In the genomic region with DNA sequence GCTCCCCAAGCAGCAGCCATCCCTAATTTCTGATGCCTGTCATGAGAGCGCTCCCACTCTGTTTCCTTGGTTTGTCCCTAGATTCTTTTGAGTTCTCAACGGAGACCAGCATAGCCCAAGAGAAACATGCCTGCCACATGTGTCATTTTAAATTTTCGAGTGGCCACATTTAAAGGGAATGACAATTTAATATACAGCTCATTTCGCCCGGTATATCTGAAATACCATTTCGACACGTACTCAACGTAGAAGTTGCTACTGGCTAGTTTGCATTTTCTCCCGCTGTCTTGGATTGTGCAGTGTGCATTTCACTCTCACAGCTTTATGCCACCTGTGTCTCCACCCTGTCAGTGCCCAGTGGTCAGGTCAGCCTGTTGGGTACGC, we compare ENCODE assay signal across 13 cellular contexts. TPM values are rescaled to one million over a fixed set of nuclear protein-coding genes. Genes with fewer than 3 reads are reported as not detected.
DNase-seq lines count a peak whose midpoint lies in the region; ATAC-seq and TF ChIP-seq lines count a peak whose summit lies in the region.
"Had no signal": no experiment of that assay in that cellular context is flagged by ENCODE, and none has a peak within 500 bp of the region (broad histone marks: within the 10 kb centered on the region; RNA-seq: fewer than 3 reads in every experiment).

No MANE protein-coding gene starts in this region.

- DNase-seq in left lung (no peak), mesothelial cell of epicardium (ENCODE audit: low spot score in 2 of 2, unreplicated experiment in 2 of 2) (no peak)
- no peak for DNase-seq in activated CD4-positive, alpha-beta T cell treated with anti-CD3 and anti-CD28 coated beads, Interleukin-2, amount 10 ng/mL, durations not matched to agents 7 days and 5 days
- DNase-seq: activated T-cell treated with anti-CD3 and anti-CD28 coated beads, Interleukin-2, amount 50 U/mL, for 1 hour; IMR-90; NCI-H510A treated with DMSO at 0.1 percent for 48 hours had no signal

- no peaks in the 10 kb centered on the region for H3K9me3 ChIP-seq in OCI-LY3 (ENCODE audit: insufficient read depth, low read length)
- H3K9me3 ChIP-seq in left lung: no peaks in the 10 kb centered on the region
- H3K9me3 ChIP-seq in thymus (ENCODE audit: control insufficient read depth): no peaks in the 10 kb centered on the region

- H3K4me1 ChIP-seq in OCI-LY3 (ENCODE audit: low read length) (peaks cover 94% of the 10 kb centered on the region), left lung (peaks cover 24 to 87% of the 10 kb centered on the region in 2 donors), thymus (ENCODE audit: control insufficient read depth, insufficient read depth, low read length) (no peaks in the 10 kb centered on the region)

- peak overlapping the region; percentile 100 for H3K4me2 ChIP-seq in OCI-LY3 (ENCODE audit: low read length)

- H3K36me3 ChIP-seq in OCI-LY3 (replicated peaks; ENCODE audit: low read depth, low read length): peaks cover 38% of the 10 kb centered on the region
- peaks cover 0 to 25% of the 10 kb centered on the region in 2 donors for H3K36me3 ChIP-seq in left lung
- peaks cover 14% of the 10 kb centered on the region for H3K36me3 ChIP-seq in thymus (ENCODE audit: control insufficient read depth, insufficient read depth)

- H3K27me3 ChIP-seq in OCI-LY3 (ENCODE audit: low read depth, low read length) (no peaks in the 10 kb centered on the region), left lung (no peaks in the 10 kb centered on the region), thymus (ENCODE audit: control insufficient read depth, insufficient read depth) (no peaks in the 10 kb centered on the region)

- ATAC-seq in left lung: no peak
- no peak for ATAC-seq in GM18517 (IDR thresholded peaks at IDR 0.05; ENCODE audit: unreplicated experiment)

- H4K20me1 ChIP-seq in OCI-LY3 (ENCODE audit: insufficient read depth, low read length): peaks cover 22% of the 10 kb centered on the region

- 97% methylated on average over 10 of the region's 10 CpGs for WGBS in thymus

- H3K4me3 ChIP-seq in GM08714 (ENCODE audit: low read length) (peak overlapping the region; percentile 19; the same call in 1 of the 2 replicates), OCI-LY3 (ENCODE audit: low read length) (peak overlapping the region; percentile 87), left lung (no peak overlapping the region), thymus (ENCODE audit: low read length) (no peak overlapping the region)

- H3K27ac ChIP-seq in OCI-LY3 (ENCODE audit: low read length) (peak overlapping the region; percentile 100), left lung (peak overlapping the region; percentile 52 to 83), thymus (ENCODE audit: low read depth) (peak overlapping the region; percentile 56)

- no peak overlapping the region for H3K4me3 Mint-ChIP-seq in activated CD4-positive, alpha-beta T cell treated with anti-CD3 and anti-CD28 coated beads, Interleukin-2, amount 10 ng/mL, durations not matched to agents 7 days and 5 days
- no peak overlapping the region for H3K4me3 Mint-ChIP-seq in mesothelial cell of epicardium
- H3K4me3 Mint-ChIP-seq: activated CD4-positive, alpha-beta memory T cell treated with anti-CD3 and anti-CD28 coated beads for 36 hours; activated naive CD4-positive, alpha-beta T cell treated with anti-CD3 and anti-CD28 coated beads for 36 hours; neural crest cell had no signal

- TF ChIP-seq CTCF in OCI-LY3 (IDR thresholded peaks at IDR 0.05; ENCODE audit: low read depth, low read length) (no peak), left lung (IDR thresholded peaks at IDR 0.05) (no peak), mesothelial cell of epicardium (IDR thresholded peaks at IDR 0.05; ENCODE audit: unreplicated experiment) (no peak)

- POLR2A ChIA-PET in activated CD4-positive, alpha-beta T cell treated with anti-CD3 and anti-CD28 coated beads, Interleukin-2, amount 10 ng/mL, durations not matched to agents 7 days and 5 days (lab: Charles Lee): no interaction called here

- peaks cover 15% of the 10 kb centered on the region for H3K36me3 Mint-ChIP-seq in activated CD4-positive, alpha-beta T cell treated with anti-CD3 and anti-CD28 coated beads, Interleukin-2, amount 10 ng/mL, durations not matched to agents 7 days and 5 days (ENCODE audit: low read depth)
- peaks cover 6% of the 10 kb centered on the region for H3K36me3 Mint-ChIP-seq in mesothelial cell of epicardium

- intact Hi-C loops in left lung (cut with DNase I): no loop called here

- H3K79me2 ChIP-seq in OCI-LY3 (ENCODE audit: low read length): peaks cover 76% of the 10 kb centered on the region

- H3K9me3 Mint-ChIP-seq in activated CD4-positive, alpha-beta T cell treated with anti-CD3 and anti-CD28 coated beads, Interleukin-2, amount 10 ng/mL, durations not matched to agents 7 days and 5 days: no peaks in the 10 kb centered on the region
- no peaks in the 10 kb centered on the region for H3K9me3 Mint-ChIP-seq in mesothelial cell of epicardium
- H3K9me3 Mint-ChIP-seq: activated CD4-positive, alpha-beta memory T cell treated with anti-CD3 and anti-CD28 coated beads for 36 hours; activated naive CD4-positive, alpha-beta T cell treated with anti-CD3 and anti-CD28 coated beads for 36 hours; neural crest cell had no signal

- peak overlapping the region; percentile 99 for H3K9ac ChIP-seq in OCI-LY3 (ENCODE audit: low read length)

- CTCF ChIA-PET in activated CD4-positive, alpha-beta T cell treated with anti-CD3 and anti-CD28 coated beads, Interleukin-2, amount 10 ng/mL, durations not matched to agents 7 days and 5 days (lab: Charles Lee): interaction anchor here (0.9 kb wide), 1 partner anchor 11 kb away, joined by 3 read pairs; no protein-coding TSS in a partner anchor

- H2AFZ ChIP-seq in OCI-LY3 (ENCODE audit: low read depth, low read length): no peak overlapping the region

- no peak overlapping the region for H3K27ac Mint-ChIP-seq in activated CD4-positive, alpha-beta T cell treated with anti-CD3 and anti-CD28 coated beads, Interleukin-2, amount 10 ng/mL, durations not matched to agents 7 days and 5 days
- H3K27ac Mint-ChIP-seq in mesothelial cell of epicardium: no peak overlapping the region
- H3K27ac Mint-ChIP-seq: activated CD4-positive, alpha-beta memory T cell treated with anti-CD3 and anti-CD28 coated beads for 36 hours had no signal

- H3K27me3 Mint-ChIP-seq in activated CD4-positive, alpha-beta T cell treated with anti-CD3 and anti-CD28 coated beads, Interleukin-2, amount 10 ng/mL, durations not matched to agents 7 days and 5 days: no peaks in the 10 kb centered on the region
- H3K27me3 Mint-ChIP-seq in mesothelial cell of epicardium (ENCODE audit: low read depth): no peaks in the 10 kb centered on the region
- H3K27me3 Mint-ChIP-seq: activated CD4-positive, alpha-beta memory T cell treated with anti-CD3 and anti-CD28 coated beads for 36 hours had no signal

- peaks cover 19% of the 10 kb centered on the region for H3K4me1 Mint-ChIP-seq in activated CD4-positive, alpha-beta T cell treated with anti-CD3 and anti-CD28 coated beads, Interleukin-2, amount 10 ng/mL, durations not matched to agents 7 days and 5 days
- H3K4me1 Mint-ChIP-seq in mesothelial cell of epicardium: peaks cover 9% of the 10 kb centered on the region

RNA-seq across cellular contexts. Expression of gene LPCAT1, which starts 21.0 kb away (rescaled TPM):
- 100 to 1,000 TPM; 458 to 751 TPM for total RNA-seq in left lung
- polyA plus RNA-seq in thymus: 50.5 TPM
- 10 to 100 TPM; 69.5 to 77.0 TPM for total RNA-seq in activated CD4-positive, alpha-beta T cell treated with anti-CD3 and anti-CD28 coated beads, Interleukin-2, amount 10 ng/mL, durations not matched to agents 7 days and 5 days
- 73.9 to 76.8 TPM (median 74.8 TPM) in 3 replicates for total RNA-seq in mesothelial cell of epicardium

RNA-seq across cellular contexts. Expression of gene SLC6A3, which starts 57.5 kb away (rescaled TPM):
- total RNA-seq in left lung (1 to 10 TPM in 1 of 2 donors, under 1 TPM in 1; 0.10 to 4.3 TPM), mesothelial cell of epicardium (0.04 to 0.07 TPM in 2 of 3 replicates, not detected in the other)
- 14.9 TPM for polyA plus RNA-seq in thymus
- total RNA-seq in activated CD4-positive, alpha-beta T cell treated with anti-CD3 and anti-CD28 coated beads, Interleukin-2, amount 10 ng/mL, durations not matched to agents 7 days and 5 days: under 1 TPM in 1 of 2 experiments, not detected in 1; 0.08 TPM
- total RNA-seq: activated CD4-positive, alpha-beta memory T cell treated with anti-CD3 and anti-CD28 coated beads for 36 hours; activated naive CD4-positive, alpha-beta T cell treated with anti-CD3 and anti-CD28 coated beads for 36 hours; IMR-90 had no signal
- polyA plus RNA-seq: IMR-90 had no signal

Comparison
In these comparisons a context has a peak if more than half of its experiments do, and no peak if none do; other contexts are left out.
1. H3K4me3 ChIP-seq: peak in GM08714 (single experiment) and OCI-LY3 (single experiment); none in left lung (0 of 2) and thymus (single experiment).
2. Peak in every context shown above with its lines, with median percentiles within 50 percentile points of each other: H3K27ac ChIP-seq.